Comparison of ENCODE assay signal across 1 cellular context in genomic region chr10:43105119-43105792, GRCh38.
TF ChIP-seq lines count a peak whose summit lies in the region.

No MANE protein-coding gene starts in this region.

TF ChIP-seq in H1, 55 proteins besides CTCF, POLR2A, EP300 and RAD21 (continued from another document):
- TF ChIP-seq E2F6 (IDR thresholded peaks at IDR 0.05) (no peak; the same call in 1 of the 2 replicates), TCF12 (IDR thresholded peaks at IDR 0.05; ENCODE audit: low read depth, low read length) (no peak), EZH2 (IDR thresholded peaks at IDR 0.05; ENCODE audit: low read depth, low read length, severe bottlenecking) (peak; percentile 26), NRF1 (IDR thresholded peaks at IDR 0.05; ENCODE audit: low read depth, low read length) (no peak), HDAC2 (IDR thresholded peaks at IDR 0.05; ENCODE audit: borderline replicate concordance in 1 of 2, low read depth in 2 of 2, low read length in 2 of 2) (no peak), CBX8 (IDR thresholded peaks at IDR 0.05; ENCODE audit: borderline replicate concordance, low read depth, low read length) (no peak), SRF (IDR thresholded peaks at IDR 0.05; ENCODE audit: low read depth, low read length) (no peak), SIN3A (conservative IDR thresholded peaks at IDR 0.05 in 1 of 2, IDR thresholded peaks at IDR 0.05 in 1 of 2; ENCODE audit: low read depth in 1 of 2, low read length in 2 of 2) (peak in 1 of 2 experiments; percentile 47; a peak in 1 of 4 replicates), ZNF274 (IDR thresholded peaks at IDR 0.05; ENCODE audit: borderline replicate concordance, extremely low read depth, low read length) (no peak), SP2 (IDR thresholded peaks at IDR 0.05; ENCODE audit: low read length) (no peak), RNF2 (IDR thresholded peaks at IDR 0.05; ENCODE audit: borderline replicate concordance, low read depth, low read length, missing control alignments, poor library complexity, severe bottlenecking) (no peak), ATF3 (IDR thresholded peaks at IDR 0.05; ENCODE audit: insufficient read depth, low read depth, low read length) (no peak), MAX (IDR thresholded peaks at IDR 0.05) (peak; percentile 2; the same call in 1 of the 2 replicates), POLR2AphosphoS5 (IDR thresholded peaks at IDR 0.05; ENCODE audit: low read depth, low read length) (0 out of 2 replicates have a peak, but pooled peaks have one; percentile 12), POU5F1 (IDR thresholded peaks at IDR 0.05; ENCODE audit: low read depth, low read length) (no peak), CHD2 (IDR thresholded peaks at IDR 0.05; ENCODE audit: low read length) (0 out of 2 replicates have a peak, but pooled peaks have one; percentile 15), NANOG (IDR thresholded peaks at IDR 0.05; ENCODE audit: insufficient read depth, low read depth, low read length, poor library complexity, severe bottlenecking) (no peak), ATF2 (IDR thresholded peaks at IDR 0.05; ENCODE audit: low read length) (no peak), CHD1 (IDR thresholded peaks at IDR 0.05; ENCODE audit: low read depth, low read length) (no peak), JUND (IDR thresholded peaks at IDR 0.05; ENCODE audit: low read length) (no peak), HDAC6 (IDR thresholded peaks at IDR 0.05; ENCODE audit: low read depth, low read length) (no peak), USF2 (IDR thresholded peaks at IDR 0.05; ENCODE audit: low read length) (no peak), RXRA (IDR thresholded peaks at IDR 0.05; ENCODE audit: insufficient read depth, low read depth, low read length) (0 out of 2 replicates have a peak, but pooled peaks have one; percentile 1), SIRT6 (IDR thresholded peaks at IDR 0.05; ENCODE audit: low read length) (no peak), CTBP2 (IDR thresholded peaks at IDR 0.05; ENCODE audit: borderline replicate concordance, insufficient read depth, insufficient read length, low read length) (no peak), TAF1 (IDR thresholded peaks at IDR 0.05; ENCODE audit: low read depth, low read length) (0 out of 2 replicates have a peak, but pooled peaks have one; percentile 19), GTF2F1 (IDR thresholded peaks at IDR 0.05; ENCODE audit: borderline replicate concordance, low read depth, low read length) (no peak), SP4 (IDR thresholded peaks at IDR 0.05; ENCODE audit: low read length) (no peak), BRCA1 (IDR thresholded peaks at IDR 0.05; ENCODE audit: low read depth, low read length) (no peak), JUN (IDR thresholded peaks at IDR 0.05; ENCODE audit: low read depth, low read length) (no peak), ASH2L (IDR thresholded peaks at IDR 0.05; ENCODE audit: low read length) (peak; percentile 87), SUZ12 (IDR thresholded peaks at IDR 0.05; ENCODE audit: low read length) (peak; percentile 55; the same call in 1 of the 2 replicates), FOSL1 (IDR thresholded peaks at IDR 0.05; ENCODE audit: insufficient read depth, low read depth, low read length) (no peak), CREB1 (IDR thresholded peaks at IDR 0.05) (no peak), MAFK (IDR thresholded peaks at IDR 0.05; ENCODE audit: low read depth, low read length) (no peak), TAF7 (optimal IDR thresholded peaks at IDR 0.05; ENCODE audit: borderline replicate concordance, low read depth, low read length) (no peak), KDM4A (IDR thresholded peaks at IDR 0.05; ENCODE audit: low read depth, low read length, severe bottlenecking) (peak; percentile 88), KDM5A (IDR thresholded peaks at IDR 0.05; ENCODE audit: low read length) (no peak), SP1 (IDR thresholded peaks at IDR 0.05; ENCODE audit: low read depth, low read length) (no peak), CHD7 (IDR thresholded peaks at IDR 0.05; ENCODE audit: insufficient replicate concordance, low read length) (no peak), SAP30 (IDR thresholded peaks at IDR 0.05; ENCODE audit: insufficient read depth, insufficient replicate concordance, low read length) (no peak), GABPA (IDR thresholded peaks at IDR 0.05; ENCODE audit: borderline replicate concordance, insufficient read depth, low read length) (no peak), EGR1 (IDR thresholded peaks at IDR 0.05; ENCODE audit: borderline replicate concordance, low read depth, low read length) (peak; percentile 68; the same call in 1 of the 2 replicates), RBBP5 (IDR thresholded peaks at IDR 0.05; ENCODE audit: borderline replicate concordance, low read depth, low read length) (peak; percentile 68), TBP (IDR thresholded peaks at IDR 0.05; ENCODE audit: low read depth, low read length) (peak; percentile 56; the same call in 1 of the 2 replicates), YY1 (IDR thresholded peaks at IDR 0.05; ENCODE audit: low read depth, low read length) (no peak), BCL11A (IDR thresholded peaks at IDR 0.05; ENCODE audit: low read depth in 2 of 2, low read length in 2 of 2) (no peak), CBX5 (IDR thresholded peaks at IDR 0.05; ENCODE audit: low read depth, low read length) (no peak), PHF8 (conservative IDR thresholded peaks at IDR 0.05; ENCODE audit: low read depth, low read length) (peak; percentile 32; the same call in 1 of the 2 replicates), BACH1 (IDR thresholded peaks at IDR 0.05; ENCODE audit: low read length) (peak; percentile 67), SIX5 (IDR thresholded peaks at IDR 0.05; ENCODE audit: low read depth, low read length) (no peak)
